Comparison of ENCODE assay signal across 8 cellular contexts in the genomic region with DNA sequence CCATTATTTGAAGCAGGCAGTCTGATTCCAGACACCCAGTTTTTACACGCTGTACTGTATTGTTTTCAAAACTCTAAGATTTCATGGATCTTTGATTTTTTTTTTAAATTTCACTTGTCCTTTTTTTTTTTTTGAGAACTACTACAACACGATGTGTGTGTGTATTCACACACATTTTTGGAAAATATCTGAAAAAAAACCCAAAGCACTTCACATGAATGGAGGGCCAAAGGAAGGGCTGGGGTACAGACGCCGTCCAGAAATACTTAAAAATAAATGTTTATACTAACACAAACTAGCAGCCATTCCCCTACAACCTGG. TPM values are rescaled to one million over a fixed set of nuclear protein-coding genes. Genes with fewer than 3 reads are reported as not detected.
DNase-seq lines count a peak whose midpoint lies in the region; ATAC-seq, FAIRE-seq and TF ChIP-seq lines count a peak whose summit lies in the region.

No MANE protein-coding gene starts in this region.

- H3K79me2 ChIP-seq in GM23338 (replicated peaks; ENCODE audit: insufficient read depth), result peaks cover 46% of the 10 kb centered on the region

- H4K20me1 ChIP-seq in GM23338 (replicated peaks; ENCODE audit: insufficient read depth), result peaks cover 19% of the 10 kb centered on the region

- H3F3A ChIP-seq in GM23338 (replicated peaks; ENCODE audit: low read depth), result 0 out of 2 replicates have a peak, but pooled peaks cover 3% of the 10 kb centered on the region

- ATAC-seq in GM23338, result no peak
- no peak for ATAC-seq in GM21723 (IDR thresholded peaks at IDR 0.05; ENCODE audit: unreplicated experiment)
- no peak for ATAC-seq in HG03432 (IDR thresholded peaks at IDR 0.05; ENCODE audit: unreplicated experiment)

- H3K27me3 ChIP-seq in GM23338 (ENCODE audit: insufficient read depth) (no peaks in the 10 kb centered on the region), small intestine (ENCODE audit: control insufficient read depth in 2 of 2, insufficient read depth in 2 of 2, low read length in 2 of 2) (no peaks in the 10 kb centered on the region)

- DNase-seq in GM23338 (ENCODE audit: low spot score) (no peak), glutamatergic neuron (no peak), small intestine (no peak), islet precursor cell (no peak), posterior cingulate gyrus (no peak)

- H3K4me3 ChIP-seq in GM23338 (peak overlapping the region; percentile 97), small intestine (ENCODE audit: low read depth in 1 of 2, low read length in 2 of 2) (peak overlapping the region; percentile 29 to 78)

- H3K27ac Mint-ChIP-seq in GM23338 (no peak overlapping the region; the same call in 1 of the 2 replicates), glutamatergic neuron (ENCODE audit: unreplicated experiment) (peak overlapping the region; percentile 55)

- WGBS in small intestine, 3 donors, result 4 to 9% (median 9%) methylated on average over 4 of the region's 4 CpGs

- H3K4me1 Mint-ChIP-seq in GM23338, result peaks cover 24% of the 10 kb centered on the region
- H3K4me1 Mint-ChIP-seq in glutamatergic neuron (ENCODE audit: low read depth, unreplicated experiment), result peaks cover 3% of the 10 kb centered on the region

- no peaks in the 10 kb centered on the region for H3K9me3 ChIP-seq in small intestine (ENCODE audit: control insufficient read depth, low read depth)

- no peaks in the 10 kb centered on the region for H3K27me3 Mint-ChIP-seq in GM23338 (ENCODE audit: insufficient read depth, low read depth, poor library complexity)
- peaks cover 3% of the 10 kb centered on the region for H3K27me3 Mint-ChIP-seq in glutamatergic neuron (ENCODE audit: unreplicated experiment)

- intact Hi-C loops in posterior cingulate gyrus (cut with DNase I), result no loop called here

- no peak for FAIRE-seq in small intestine (lab: Jason Lieb, UNC)

- H3K27ac ChIP-seq in GM23338 (ENCODE audit: low read depth) (peak overlapping the region; percentile 97), VCaP (peak overlapping the region; percentile 92), small intestine (ENCODE audit: low read depth in 1 of 2, low read length in 1 of 2) (peak overlapping the region; percentile 56 to 93)

- H3K4me1 ChIP-seq in GM23338 (ENCODE audit: insufficient read depth) (peaks cover 14% of the 10 kb centered on the region), small intestine (ENCODE audit: control insufficient read depth in 2 of 2, insufficient read depth in 1 of 2, low read depth in 1 of 2, low read length in 1 of 2) (no peaks in the 10 kb centered on the region)

- H3K9me3 Mint-ChIP-seq in GM23338 (peaks cover 3% of the 10 kb centered on the region; the same call in 1 of the 3 replicates), glutamatergic neuron (ENCODE audit: unreplicated experiment) (no peaks in the 10 kb centered on the region)

- peak overlapping the region; percentile 35 for H2AFZ ChIP-seq in GM23338

- TF ChIP-seq CTCF in GM23338 (conservative IDR thresholded peaks at IDR 0.05; ENCODE audit: low read depth in 2 of 2) (no peak), VCaP (conservative IDR thresholded peaks at IDR 0.05) (no peak), glutamatergic neuron (IDR thresholded peaks at IDR 0.05; ENCODE audit: partially characterized antibody, unreplicated experiment) (no peak)

- H3K36me3 Mint-ChIP-seq in GM23338 (ENCODE audit: low read depth), result peaks cover 28% of the 10 kb centered on the region; the same call in 2 of the 3 replicates
- H3K36me3 Mint-ChIP-seq in glutamatergic neuron (ENCODE audit: unreplicated experiment), result no peaks in the 10 kb centered on the region

- H3K36me3 ChIP-seq in GM23338 (ENCODE audit: insufficient read depth), result peaks cover 28% of the 10 kb centered on the region; the same call in 1 of the 2 replicates
- H3K36me3 ChIP-seq in small intestine (ENCODE audit: control insufficient read depth in 2 of 2, insufficient read depth in 2 of 2, low read length in 2 of 2), result no peaks in the 10 kb centered on the region

- H3K4me2 ChIP-seq in GM23338, result peak overlapping the region; percentile 94

- no peaks in the 10 kb centered on the region for H3K9me2 ChIP-seq in GM23338 (ENCODE audit: insufficient read depth)

- H3K4me3 Mint-ChIP-seq in GM23338, result peak overlapping the region; percentile 92
- peak overlapping the region; percentile 89 for H3K4me3 Mint-ChIP-seq in glutamatergic neuron (ENCODE audit: unreplicated experiment)

TF ChIP-seq in GM23338, 12 proteins besides CTCF, POLR2A, EP300 and RAD21 (continues in another document):
- TF ChIP-seq ETS1 (IDR thresholded peaks at IDR 0.05) (no peak), STAT1 (IDR thresholded peaks at IDR 0.05; ENCODE audit: unreplicated experiment) (no peak)
- TF ChIP-seq, protein P1, sequence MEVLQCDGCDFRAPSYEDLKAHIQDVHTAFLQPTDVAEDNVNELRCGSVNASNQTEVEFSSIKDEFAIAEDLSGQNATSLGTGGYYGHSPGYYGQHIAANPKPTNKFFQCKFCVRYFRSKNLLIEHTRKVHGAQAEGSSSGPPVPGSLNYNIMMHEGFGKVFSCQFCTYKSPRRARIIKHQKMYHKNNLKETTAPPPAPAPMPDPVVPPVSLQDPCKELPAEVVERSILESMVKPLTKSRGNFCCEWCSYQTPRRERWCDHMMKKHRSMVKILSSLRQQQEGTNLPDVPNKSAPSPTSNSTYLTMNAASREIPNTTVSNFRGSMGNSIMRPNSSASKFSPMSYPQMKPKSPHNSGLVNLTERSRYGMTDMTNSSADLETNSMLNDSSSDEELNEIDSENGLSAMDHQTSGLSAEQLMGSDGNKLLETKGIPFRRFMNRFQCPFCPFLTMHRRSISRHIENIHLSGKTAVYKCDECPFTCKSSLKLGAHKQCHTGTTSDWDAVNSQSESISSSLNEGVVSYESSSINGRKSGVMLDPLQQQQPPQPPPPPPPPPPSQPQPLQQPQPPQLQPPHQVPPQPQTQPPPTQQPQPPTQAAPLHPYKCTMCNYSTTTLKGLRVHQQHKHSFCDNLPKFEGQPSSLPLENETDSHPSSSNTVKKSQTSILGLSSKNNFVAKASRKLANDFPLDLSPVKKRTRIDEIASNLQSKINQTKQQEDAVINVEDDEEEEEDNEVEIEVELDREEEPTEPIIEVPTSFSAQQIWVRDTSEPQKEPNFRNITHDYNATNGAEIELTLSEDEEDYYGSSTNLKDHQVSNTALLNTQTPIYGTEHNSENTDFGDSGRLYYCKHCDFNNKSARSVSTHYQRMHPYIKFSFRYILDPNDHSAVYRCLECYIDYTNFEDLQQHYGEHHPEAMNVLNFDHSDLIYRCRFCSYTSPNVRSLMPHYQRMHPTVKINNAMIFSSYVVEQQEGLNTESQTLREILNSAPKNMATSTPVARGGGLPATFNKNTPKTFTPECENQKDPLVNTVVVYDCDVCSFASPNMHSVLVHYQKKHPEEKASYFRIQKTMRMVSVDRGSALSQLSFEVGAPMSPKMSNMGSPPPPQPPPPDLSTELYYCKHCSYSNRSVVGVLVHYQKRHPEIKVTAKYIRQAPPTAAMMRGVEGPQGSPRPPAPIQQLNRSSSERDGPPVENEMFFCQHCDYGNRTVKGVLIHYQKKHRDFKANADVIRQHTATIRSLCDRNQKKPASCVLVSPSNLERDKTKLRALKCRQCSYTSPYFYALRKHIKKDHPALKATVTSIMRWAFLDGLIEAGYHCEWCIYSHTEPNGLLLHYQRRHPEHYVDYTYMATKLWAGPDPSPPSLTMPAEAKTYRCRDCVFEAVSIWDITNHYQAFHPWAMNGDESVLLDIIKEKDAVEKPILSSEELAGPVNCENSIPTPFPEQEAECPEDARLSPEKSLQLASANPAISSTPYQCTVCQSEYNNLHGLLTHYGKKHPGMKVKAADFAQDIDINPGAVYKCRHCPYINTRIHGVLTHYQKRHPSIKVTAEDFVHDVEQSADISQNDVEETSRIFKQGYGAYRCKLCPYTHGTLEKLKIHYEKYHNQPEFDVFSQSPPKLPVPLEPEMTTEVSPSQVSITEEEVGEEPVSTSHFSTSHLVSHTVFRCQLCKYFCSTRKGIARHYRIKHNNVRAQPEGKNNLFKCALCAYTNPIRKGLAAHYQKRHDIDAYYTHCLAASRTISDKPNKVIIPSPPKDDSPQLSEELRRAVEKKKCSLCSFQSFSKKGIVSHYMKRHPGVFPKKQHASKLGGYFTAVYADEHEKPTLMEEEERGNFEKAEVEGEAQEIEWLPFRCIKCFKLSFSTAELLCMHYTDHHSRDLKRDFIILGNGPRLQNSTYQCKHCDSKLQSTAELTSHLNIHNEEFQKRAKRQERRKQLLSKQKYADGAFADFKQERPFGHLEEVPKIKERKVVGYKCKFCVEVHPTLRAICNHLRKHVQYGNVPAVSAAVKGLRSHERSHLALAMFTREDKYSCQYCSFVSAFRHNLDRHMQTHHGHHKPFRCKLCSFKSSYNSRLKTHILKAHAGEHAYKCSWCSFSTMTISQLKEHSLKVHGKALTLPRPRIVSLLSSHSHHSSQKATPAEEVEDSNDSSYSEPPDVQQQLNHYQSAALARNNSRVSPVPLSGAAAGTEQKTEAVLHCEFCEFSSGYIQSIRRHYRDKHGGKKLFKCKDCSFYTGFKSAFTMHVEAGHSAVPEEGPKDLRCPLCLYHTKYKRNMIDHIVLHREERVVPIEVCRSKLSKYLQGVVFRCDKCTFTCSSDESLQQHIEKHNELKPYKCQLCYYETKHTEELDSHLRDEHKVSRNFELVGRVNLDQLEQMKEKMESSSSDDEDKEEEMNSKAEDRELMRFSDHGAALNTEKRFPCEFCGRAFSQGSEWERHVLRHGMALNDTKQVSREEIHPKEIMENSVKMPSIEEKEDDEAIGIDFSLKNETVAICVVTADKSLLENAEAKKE (CRISPR knock-in tag; IDR thresholded peaks at IDR 0.05), result no peak

RNA-seq across cellular contexts. Expression of gene SSB, which starts 0.3 kb away (rescaled TPM):
- 180 and 246 TPM in 2 replicates for total RNA-seq in GM23338 (2014; rRNA removed; shearing (Covaris generic))
- polyA plus RNA-seq in GM23338 (2016; fragmentation: Nextera tagmentation; extraction: Ambion mirVana), result 862 and 1,104 TPM in 2 replicates
- 79.0 TPM for total RNA-seq in glutamatergic neuron (ENCODE audit: unreplicated experiment)
- polyA plus RNA-seq in small intestine, result 10 to 100 TPM; 47.6 to 85.6 (median 49.2) TPM

RNA-seq across cellular contexts. Expression of gene METTL5, which starts 26.3 kb away (rescaled TPM):
- 74.8 and 82.6 TPM in 2 replicates for total RNA-seq in GM23338 (2014; rRNA removed; shearing (Covaris generic))
- polyA plus RNA-seq in GM23338 (2016; fragmentation: Nextera tagmentation; extraction: Ambion mirVana) (220 and 233 TPM in 2 replicates), small intestine (10 to 100 TPM; 44.3 to 75.8 (median 56.0) TPM)
- total RNA-seq in glutamatergic neuron (ENCODE audit: unreplicated experiment), result 34.0 TPM

RNA-seq across cellular contexts. Expression of gene UBR3, which starts 28.9 kb away (rescaled TPM):
- total RNA-seq in GM23338 (2014; rRNA removed; shearing (Covaris generic)), result 28.0 and 30.3 TPM in 2 replicates
- polyA plus RNA-seq in GM23338 (2016; fragmentation: Nextera tagmentation; extraction: Ambion mirVana) (10.7 and 12.4 TPM in 2 replicates), small intestine (10 to 100 TPM in 1 of 3 donors, 1 to 10 TPM in 2; 8.1 to 11.2 (median 8.9) TPM)
- total RNA-seq in glutamatergic neuron (ENCODE audit: unreplicated experiment), result 59.8 TPM
